Comparison of ENCODE assay signal across 18 cellular contexts in genomic region chr3:155038203-155038554, GRCh38. TPM values are rescaled to one million over a fixed set of nuclear protein-coding genes. Genes with fewer than 3 reads are reported as not detected.
A peak's percentile ranks its signal among the peaks of the same experiment; 100 is the strongest.
DNase-seq lines count a peak whose midpoint lies in the region; ATAC-seq, FAIRE-seq and TF ChIP-seq lines count a peak whose summit lies in the region.
"Had no signal": no experiment of that assay in that cellular context is flagged by ENCODE, and none has a peak within 500 bp of the region (broad histone marks: within the 10 kb centered on the region; RNA-seq: fewer than 3 reads in every experiment).

No MANE protein-coding gene starts in this region.

- no peaks in the 10 kb centered on the region for H3K79me1 ChIP-seq in H1 (ENCODE audit: low read depth, low read length)

- BruUV-seq in OCI-LY7 (replicated peaks; lab: Mats Ljungman, UMichigan) = no TSS peak

- intact Hi-C loops in OCI-LY7 (cut with micrococcal nuclease; ENCODE audit: unreplicated experiment) = no loop called here
- intact Hi-C loops in activated T-helper 1 cell treated with anti-CD3 and anti-CD28 coated beads, Interleukin-12 subunit alpha, Interleukin-12 subunit beta, Interleukin-2, Interleukin-4 antibody, amounts not matched to agents 30 ng/mL and 10 ng/mL and 1 ng/mL, durations not matched to agents 14 hours and 24 hours and 36 hours (cut with micrococcal nuclease) = no loop called here

- WGBS in H1 (ENCODE audit: extremely low coverage in 1 of 2, insufficient coverage in 1 of 2, insufficient read length in 1 of 2, insufficient replicate concordance in 2 of 2, low coverage in 1 of 2, low lambda C conversion rate in 2 of 2, missing lambda C conversion rate in 1 of 2), 2 experiments = 85% methylated on average over 2 of the region's 2 CpGs; no CpG with 5 or more reads in 1 of the 2 experiments

- no peak overlapping the region for H2BK12ac ChIP-seq in H1 (ENCODE audit: low read depth, low read length)

- no peak for TF ChIP-seq RAD21 in H1 (IDR thresholded peaks at IDR 0.05 in 1 of 2, conservative IDR thresholded peaks at IDR 0.05 in 1 of 2; ENCODE audit: low read depth in 2 of 2, low read length in 2 of 2)

- no peak overlapping the region for H2BK20ac ChIP-seq in H1 (ENCODE audit: low read length)

- no peaks in the 10 kb centered on the region for H3K9me3 ChIP-seq in DND-41 (ENCODE audit: insufficient read depth, low read length, severe bottlenecking)
- H3K9me3 ChIP-seq in OCI-LY7 (ENCODE audit: low read length) = no peaks in the 10 kb centered on the region
- no peaks in the 10 kb centered on the region for H3K9me3 ChIP-seq in H1 (ENCODE audit: insufficient read depth in 2 of 2, low read depth in 1 of 2, low read length in 1 of 2)
- H3K9me3 ChIP-seq: BLaER1, HAP-1 had no signal

- H2BK120ac ChIP-seq in H1 (replicated peaks; ENCODE audit: low read depth, low read length) = no peak overlapping the region

- 0 out of 2 replicates have a peak overlapping the region, but pooled peaks have one; percentile 14 for H2AFZ ChIP-seq in DND-41 (ENCODE audit: low read depth, low read length)
- H2AFZ ChIP-seq in OCI-LY7 (ENCODE audit: low read length) = peak overlapping the region; percentile 57
- 0 out of 2 replicates have a peak overlapping the region, but pooled peaks have one; percentile 20 for H2AFZ ChIP-seq in H1 (ENCODE audit: low read length)

- H3K9me3 Mint-ChIP-seq in activated T-helper 1 cell treated with anti-CD3 and anti-CD28 coated beads, Interleukin-12 subunit alpha, Interleukin-12 subunit beta, Interleukin-2, Interleukin-4 antibody, amounts not matched to agents 30 ng/mL and 10 ng/mL and 1 ng/mL, durations not matched to agents 14 hours and 24 hours and 36 hours = no peaks in the 10 kb centered on the region

- H4K20me1 ChIP-seq in DND-41 (ENCODE audit: insufficient read depth, low read length) = no peaks in the 10 kb centered on the region
- no peaks in the 10 kb centered on the region for H4K20me1 ChIP-seq in OCI-LY7 (ENCODE audit: insufficient read depth, low read length)
- H4K20me1 ChIP-seq in H1 (replicated peaks in 1 of 2; ENCODE audit: control insufficient read depth in 1 of 2, insufficient read depth in 2 of 2, low read length in 2 of 2) = no peaks in the 10 kb centered on the region
- H4K20me1 ChIP-seq: BLaER1 had no signal

- H3K23ac ChIP-seq in H1 (ENCODE audit: insufficient read length) = no peak overlapping the region

- H3K9ac ChIP-seq in DND-41 (ENCODE audit: low read depth, low read length) = no peak overlapping the region
- H3K9ac ChIP-seq in H1 (replicated peaks in 1 of 4; ENCODE audit: extremely low read depth in 1 of 4, low read depth in 3 of 4, low read length in 3 of 4) = no peak overlapping the region
- H3K9ac ChIP-seq: BLaER1 had no signal

- H3K56ac ChIP-seq in H1 (replicated peaks; ENCODE audit: insufficient read length, low read depth, low read length) = no peak overlapping the region

- H3K23me2 ChIP-seq in H1 (ENCODE audit: low read depth, low read length) = no peaks in the 10 kb centered on the region

- H3K18ac ChIP-seq in H1 (ENCODE audit: extremely low read depth, low read length) = no peak overlapping the region

- TF ChIP-seq EP300 in H1 (IDR thresholded peaks at IDR 0.05; ENCODE audit: borderline replicate concordance in 1 of 2, low read depth in 2 of 2, low read length in 2 of 2) = no peak

- CTCF ChIA-PET in OCI-LY7 (lab: Charles Lee; ENCODE audit: unreplicated experiment) (no interaction called here), H1 (lab: Charles Lee; ENCODE audit: partially characterized antibody) (interaction anchor here (0.7 kb wide), 1 partner anchor 23 kb away, joined by 6 read pairs; no protein-coding TSS in a partner anchor)

- no peak overlapping the region for H3K27ac Mint-ChIP-seq in activated T-helper 1 cell treated with anti-CD3 and anti-CD28 coated beads, Interleukin-12 subunit alpha, Interleukin-12 subunit beta, Interleukin-2, Interleukin-4 antibody, amounts not matched to agents 30 ng/mL and 10 ng/mL and 1 ng/mL, durations not matched to agents 14 hours and 24 hours and 36 hours
- H3K27ac Mint-ChIP-seq: CD4-positive, alpha-beta memory T cell had no signal

- H3K14ac ChIP-seq in H1 (ENCODE audit: insufficient read length) = no peak overlapping the region

- H3K4me2 ChIP-seq in DND-41 (ENCODE audit: insufficient read depth, low read length) (no peak overlapping the region), OCI-LY7 (ENCODE audit: low read length) (no peak overlapping the region), H1 (ENCODE audit: insufficient read depth in 1 of 2, low read depth in 2 of 2, low read length in 2 of 2) (no peak overlapping the region)
- H3K4me2 ChIP-seq: BLaER1 had no signal

- H3K79me2 ChIP-seq in DND-41 (ENCODE audit: insufficient read depth, low read length) (no peaks in the 10 kb centered on the region), OCI-LY7 (ENCODE audit: insufficient read depth, low read depth, low read length) (no peaks in the 10 kb centered on the region), H1 (ENCODE audit: control insufficient read depth in 1 of 2, insufficient read depth in 2 of 2, low read length in 2 of 2) (no peaks in the 10 kb centered on the region)

- H3K4me3 ChIP-seq in DND-41 (ENCODE audit: low read depth in 1 of 2, low read length in 2 of 2) (no peak overlapping the region), OCI-LY7 (ENCODE audit: low read depth, low read length, poor library complexity, severe bottlenecking) (no peak overlapping the region), H1 (ENCODE audit: extremely low read depth in 1 of 4, insufficient read depth in 2 of 4, low read depth in 3 of 4, low read length in 4 of 4) (no peak overlapping the region)
- H3K4me3 ChIP-seq: BLaER1, GM12878, HAP-1 had no signal

- H2BK15ac ChIP-seq in H1 (ENCODE audit: low read length) = no peak overlapping the region

- H3K27me3 ChIP-seq in DND-41 (ENCODE audit: insufficient read depth, low read length, poor library complexity) (no peaks in the 10 kb centered on the region), H1 (replicated peaks in 1 of 4; ENCODE audit: control insufficient read depth in 3 of 4, extremely low read depth in 1 of 4, insufficient read depth in 3 of 4, low read length in 3 of 4) (no peaks in the 10 kb centered on the region)
- H3K27me3 ChIP-seq: BLaER1 had no signal

- POLR2A ChIA-PET in OCI-LY7 (lab: Charles Lee) = interaction anchor here (0.6 kb wide), 1 partner anchor 50 kb away, joined by 4 read pairs; no protein-coding TSS in a partner anchor
- POLR2A ChIA-PET in H1 (lab: Charles Lee; ENCODE audit: partially characterized antibody) = no interaction called here

- H3K4me1 ChIP-seq in DND-41 (ENCODE audit: insufficient read depth, low read length) = no peaks in the 10 kb centered on the region
- no peaks in the 10 kb centered on the region for H3K4me1 ChIP-seq in OCI-LY7 (ENCODE audit: insufficient read depth, low read length, poor library complexity, severe bottlenecking)
- H3K4me1 ChIP-seq in H1 (replicated peaks in 1 of 4; ENCODE audit: control insufficient read depth in 3 of 4, insufficient read depth in 4 of 4, low read length in 3 of 4) = no peaks in the 10 kb centered on the region
- H3K4me1 ChIP-seq: BLaER1 had no signal

- H3K36me3 Mint-ChIP-seq in activated T-helper 1 cell treated with anti-CD3 and anti-CD28 coated beads, Interleukin-12 subunit alpha, Interleukin-12 subunit beta, Interleukin-2, Interleukin-4 antibody, amounts not matched to agents 30 ng/mL and 10 ng/mL and 1 ng/mL, durations not matched to agents 14 hours and 24 hours and 36 hours (ENCODE audit: low read depth) = no peaks in the 10 kb centered on the region
- H3K36me3 Mint-ChIP-seq: CD14-positive monocyte; CD4-positive, alpha-beta memory T cell had no signal

- no peak for TF ChIP-seq POLR2A in H1 (IDR thresholded peaks at IDR 0.05; ENCODE audit: control extremely low read depth in 1 of 2, low read depth in 2 of 2, low read length in 2 of 2)

- H3K4me1 Mint-ChIP-seq in activated T-helper 1 cell treated with anti-CD3 and anti-CD28 coated beads, Interleukin-12 subunit alpha, Interleukin-12 subunit beta, Interleukin-2, Interleukin-4 antibody, amounts not matched to agents 30 ng/mL and 10 ng/mL and 1 ng/mL, durations not matched to agents 14 hours and 24 hours and 36 hours (ENCODE audit: low read depth) = no peaks in the 10 kb centered on the region
- H3K4me1 Mint-ChIP-seq: CD4-positive, alpha-beta memory T cell had no signal

- no peak for DNase-seq in DND-41
- no peak for DNase-seq in OCI-LY7 (ENCODE audit: low spot score)
- DNase-seq in H1 (ENCODE audit: low read depth in 1 of 2, low spot score in 2 of 2) = no peak
- DNase-seq in HPDE6-E6E7 (ENCODE audit: extremely low spot score) = no peak
- DNase-seq in activated CD4-positive, alpha-beta T cell treated with anti-CD3 and anti-CD28 coated beads, Interleukin-2, amount 50 U/mL, for 4 hours = no peak
- no peak for DNase-seq in activated T-helper 1 cell treated with anti-CD3 and anti-CD28 coated beads, Interleukin-12 subunit alpha, Interleukin-12 subunit beta, Interleukin-2, Interleukin-4 antibody, amounts not matched to agents 30 ng/mL and 10 ng/mL and 1 ng/mL, durations not matched to agents 14 hours and 24 hours and 36 hours (ENCODE audit: low spot score)
- DNase-seq: 8988T; Calu3; CD4-positive, alpha-beta memory T cell; DMS79 treated with DMSO at 0.1 percent for 48 hours; EL; GOT3 had no signal

- no peak overlapping the region for H4K5ac ChIP-seq in H1 (ENCODE audit: insufficient read length, low read depth, low read length)

- H3K27ac ChIP-seq in DND-41 (ENCODE audit: low read length) (no peak overlapping the region), OCI-LY7 (ENCODE audit: low read depth, low read length, poor library complexity, severe bottlenecking) (no peak overlapping the region), H1 (ENCODE audit: low read depth, low read length) (no peak overlapping the region)
- H3K27ac ChIP-seq: BLaER1 had no signal

- H3K9me2 ChIP-seq in OCI-LY7 (ENCODE audit: insufficient read depth, low read length) = no peaks in the 10 kb centered on the region

- H3K36me3 ChIP-seq in DND-41 (ENCODE audit: insufficient read depth, low read length) (no peaks in the 10 kb centered on the region), OCI-LY7 (ENCODE audit: insufficient read depth, low read length) (no peaks in the 10 kb centered on the region), H1 (ENCODE audit: control insufficient read depth in 2 of 4, insufficient read depth in 4 of 4, low read length in 3 of 4) (no peaks in the 10 kb centered on the region)
- H3K36me3 ChIP-seq: BLaER1, HAP-1 had no signal

- no peak overlapping the region for H3K4ac ChIP-seq in H1 (replicated peaks; ENCODE audit: insufficient read length, low read depth, low read length)

- no peak overlapping the region for H3K4me3 Mint-ChIP-seq in activated T-helper 1 cell treated with anti-CD3 and anti-CD28 coated beads, Interleukin-12 subunit alpha, Interleukin-12 subunit beta, Interleukin-2, Interleukin-4 antibody, amounts not matched to agents 30 ng/mL and 10 ng/mL and 1 ng/mL, durations not matched to agents 14 hours and 24 hours and 36 hours
- H3K4me3 Mint-ChIP-seq: CD14-positive monocyte; CD4-positive, alpha-beta memory T cell had no signal

- TF ChIP-seq CTCF in DND-41 (IDR thresholded peaks at IDR 0.05; ENCODE audit: borderline replicate concordance, extremely low read depth, low read length, poor library complexity, severe bottlenecking) = no peak
- TF ChIP-seq CTCF in OCI-LY7 (conservative IDR thresholded peaks at IDR 0.05; ENCODE audit: low read length) = no peak
- TF ChIP-seq CTCF in H1 (IDR thresholded peaks at IDR 0.05; ENCODE audit: control extremely low read depth in 1 of 3, insufficient read depth in 1 of 3, low read depth in 1 of 3, low read length in 3 of 3) = no peak

- no peak for ATAC-seq in DND-41 (ENCODE audit: insufficient read depth, low read depth)
- no peak for ATAC-seq in HG03565 (IDR thresholded peaks at IDR 0.05; ENCODE audit: unreplicated experiment)
- ATAC-seq: GM12878 had no signal

- H4K91ac ChIP-seq in H1 (replicated peaks; ENCODE audit: insufficient read length, low read length) = no peak overlapping the region

- H4K8ac ChIP-seq in H1 (ENCODE audit: extremely low read depth, insufficient read depth, low read length) = no peak overlapping the region

- no peak overlapping the region for H2AK5ac ChIP-seq in H1 (ENCODE audit: low read depth, low read length)

- no peak overlapping the region for H2BK5ac ChIP-seq in H1 (ENCODE audit: low read depth, low read length)

- H3K27me3 Mint-ChIP-seq in activated T-helper 1 cell treated with anti-CD3 and anti-CD28 coated beads, Interleukin-12 subunit alpha, Interleukin-12 subunit beta, Interleukin-2, Interleukin-4 antibody, amounts not matched to agents 30 ng/mL and 10 ng/mL and 1 ng/mL, durations not matched to agents 14 hours and 24 hours and 36 hours (ENCODE audit: insufficient read depth) = no peaks in the 10 kb centered on the region
- H3K27me3 Mint-ChIP-seq: CD4-positive, alpha-beta memory T cell had no signal

- no peak for FAIRE-seq in H1 (lab: Jason Lieb, UNC)
- FAIRE-seq: GM12878 had no signal

RNA-seq across cellular contexts. Expression of gene MME, which starts 41.9 kb away (rescaled TPM):
- total RNA-seq in OCI-LY7 (2014; rRNA removed; shearing (Covaris generic)) = 118 TPM in 2 replicates
- 84.4 and 117 TPM in 2 replicates for total RNA-seq in OCI-LY7 (2022)
- total RNA-seq in H1 (2021; fragmentation: NEBNext Ultra II Directional; extraction: Animal tissue kit (Norgen Biotek cat#: 25700)) = 36.0 and 39.6 TPM in 2 replicates
- polyA plus RNA-seq in H1 (2011; rRNA removed) = 5.0 and 5.4 TPM in 2 replicates
- 5.7 TPM for polyA plus RNA-seq in H1 (2011; cell fraction: cytosol; rRNA removed)
- 20.5 TPM for polyA plus RNA-seq in H1 (2011; cell fraction: nucleus; rRNA removed)
- polyA plus RNA-seq in H1 (2012, experiment 1 of 2) = 13.4 to 20.7 TPM (median 19.0 TPM) in 4 replicates
- 0.72 TPM for polyA plus RNA-seq in H1 (2012, experiment 2 of 2)
- polyA plus RNA-seq in H1 (2013, experiment 1 of 2) = 32.4 TPM
- 32.4 TPM for polyA plus RNA-seq in H1 (2013, experiment 2 of 2)
- polyA minus RNA-seq in H1 (2011; rRNA and poly(A)+ RNA removed) = 45.3 and 47.7 TPM in 2 replicates
- 13.1 TPM for polyA minus RNA-seq in H1 (2011; cell fraction: cytosol; rRNA and poly(A)+ RNA removed)
- 36.8 TPM for polyA minus RNA-seq in H1 (2011; cell fraction: nucleus; rRNA and poly(A)+ RNA removed)
- total RNA-seq in activated T-helper 1 cell treated with anti-CD3 and anti-CD28 coated beads, Interleukin-12 subunit alpha, Interleukin-12 subunit beta, Interleukin-2, Interleukin-4 antibody, amounts not matched to agents 30 ng/mL and 10 ng/mL and 1 ng/mL, durations not matched to agents 14 hours and 24 hours and 36 hours = not detected in 2 replicates
- total RNA-seq: A673 had no signal

Comparison
In these comparisons a context has a peak if more than half of its experiments do, and no peak if none do; other contexts are left out.
1. RNA of gene MME, which starts 41.9 kb away (total RNA-seq): 84.4 to 118 TPM in OCI-LY7 and 36.0 to 39.6 TPM in H1; not detected in activated T-helper 1 cell treated with anti-CD3 and anti-CD28 coated beads, Interleukin-12 subunit alpha, Interleukin-12 subunit beta, Interleukin-2, Interleukin-4 antibody, amounts not matched to agents 30 ng/mL and 10 ng/mL and 1 ng/mL, durations not matched to agents 14 hours and 24 hours and 36 hours; every median in the first group is over 10 times any median in the second.
2. Peak in every context shown above with its lines, with median percentiles within 50 percentile points of each other: H2AFZ ChIP-seq.